In the genomic region with DNA sequence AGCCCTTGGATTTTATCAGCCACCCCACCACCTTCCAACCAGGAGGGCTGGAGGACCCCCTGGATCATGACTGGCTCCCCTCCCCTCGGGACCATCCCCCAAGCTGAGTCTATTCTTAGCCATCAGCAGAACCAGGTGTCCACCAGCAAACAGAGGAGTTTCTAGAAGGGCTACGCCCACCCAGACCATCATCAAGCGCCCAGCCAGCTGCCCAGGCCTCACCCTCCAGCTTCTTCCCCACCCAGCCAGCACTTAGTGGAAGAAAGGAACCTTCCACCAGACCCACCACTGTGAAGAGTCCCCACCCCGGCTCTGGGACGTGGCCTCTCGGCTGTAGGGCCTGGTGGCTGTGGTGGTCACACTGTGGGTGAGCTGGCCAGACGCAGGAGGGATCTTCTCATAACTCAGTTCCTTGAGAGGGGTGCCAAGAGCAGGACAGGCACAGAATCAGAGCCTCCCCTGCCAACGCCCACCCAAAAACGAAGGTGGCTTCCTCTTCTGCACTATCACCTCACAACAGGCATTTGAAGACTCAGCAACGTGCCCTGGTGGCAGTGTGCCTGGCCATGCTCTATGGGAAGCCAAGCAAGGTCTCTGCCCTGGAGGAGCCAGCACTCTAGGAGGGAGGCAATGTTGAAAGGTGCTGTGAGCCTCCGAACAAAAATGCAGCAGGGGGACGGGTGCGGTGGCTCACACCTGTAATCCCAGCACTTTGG, we compare ENCODE assay signal across 12 cellular contexts. TPM values are rescaled to one million over a fixed set of nuclear protein-coding genes. Genes with fewer than 3 reads are reported as not detected.
DNase-seq lines count a peak whose midpoint lies in the region; ATAC-seq, FAIRE-seq and TF ChIP-seq lines count a peak whose summit lies in the region.
"Had no signal": no experiment of that assay in that cellular context is flagged by ENCODE, and none has a peak within 500 bp of the region (broad histone marks: within the 10 kb centered on the region; RNA-seq: fewer than 3 reads in every experiment).

No MANE protein-coding gene starts in this region.

- H3K4me3 ChIP-seq in kidney (ENCODE audit: low read length in 2 of 2) (peak overlapping the region in 1 of 2 donors; percentile 25), skeletal muscle satellite cell (ENCODE audit: low read length) (no peak overlapping the region)

- peaks cover 31% of the 10 kb centered on the region for H3K4me1 Mint-ChIP-seq in activated T-helper 1 cell treated with anti-CD3 and anti-CD28 coated beads, Interleukin-12 subunit alpha, Interleukin-12 subunit beta, Interleukin-2, Interleukin-4 antibody, amounts not matched to agents 30 ng/mL and 10 ng/mL and 1 ng/mL, durations not matched to agents 14 hours and 24 hours and 36 hours (ENCODE audit: low read depth)
- H3K4me1 Mint-ChIP-seq in activated T-helper 17 cell treated with anti-CD3 and anti-CD28 coated beads, Interleukin-2, amount 50 U/mL, for 72 hours, result peaks cover 12% of the 10 kb centered on the region

- H3K4me2 ChIP-seq in skeletal muscle satellite cell (ENCODE audit: low read length), result peak overlapping the region; percentile 66

- peaks cover 2% of the 10 kb centered on the region for H3K27me3 Mint-ChIP-seq in activated T-helper 1 cell treated with anti-CD3 and anti-CD28 coated beads, Interleukin-12 subunit alpha, Interleukin-12 subunit beta, Interleukin-2, Interleukin-4 antibody, amounts not matched to agents 30 ng/mL and 10 ng/mL and 1 ng/mL, durations not matched to agents 14 hours and 24 hours and 36 hours (ENCODE audit: insufficient read depth)
- no peaks in the 10 kb centered on the region for H3K27me3 Mint-ChIP-seq in activated T-helper 17 cell treated with anti-CD3 and anti-CD28 coated beads, Interleukin-2, amount 50 U/mL, for 72 hours

- no peaks in the 10 kb centered on the region for H3K9me3 Mint-ChIP-seq in activated T-helper 1 cell treated with anti-CD3 and anti-CD28 coated beads, Interleukin-12 subunit alpha, Interleukin-12 subunit beta, Interleukin-2, Interleukin-4 antibody, amounts not matched to agents 30 ng/mL and 10 ng/mL and 1 ng/mL, durations not matched to agents 14 hours and 24 hours and 36 hours
- H3K9me3 Mint-ChIP-seq in activated T-helper 17 cell treated with anti-CD3 and anti-CD28 coated beads, Interleukin-2, amount 50 U/mL, for 72 hours, result no peaks in the 10 kb centered on the region
- H3K9me3 Mint-ChIP-seq: CD4-positive, alpha-beta memory T cell; naive thymus-derived CD8-positive, alpha-beta T cell had no signal

- no peaks in the 10 kb centered on the region for H3K36me3 ChIP-seq in kidney (ENCODE audit: control insufficient read depth in 1 of 2, insufficient read depth in 2 of 2, low read length in 2 of 2)
- peaks cover 8% of the 10 kb centered on the region for H3K36me3 ChIP-seq in skeletal muscle satellite cell (ENCODE audit: insufficient read depth, low read length)

- no peaks in the 10 kb centered on the region for H3K9me3 ChIP-seq in kidney (ENCODE audit: control insufficient read depth in 1 of 2, low read length in 2 of 2)
- H3K9me3 ChIP-seq in skeletal muscle satellite cell (replicated peaks; ENCODE audit: low read length), result no peaks in the 10 kb centered on the region

- no peak for ATAC-seq in activated T-helper 17 cell treated with anti-CD3 and anti-CD28 coated beads, Interleukin-2, amount 50 U/mL, for 72 hours (replicated peaks)

- peak overlapping the region; percentile 23 for H3K27ac Mint-ChIP-seq in activated T-helper 1 cell treated with anti-CD3 and anti-CD28 coated beads, Interleukin-12 subunit alpha, Interleukin-12 subunit beta, Interleukin-2, Interleukin-4 antibody, amounts not matched to agents 30 ng/mL and 10 ng/mL and 1 ng/mL, durations not matched to agents 14 hours and 24 hours and 36 hours
- no peak overlapping the region for H3K27ac Mint-ChIP-seq in activated T-helper 17 cell treated with anti-CD3 and anti-CD28 coated beads, Interleukin-2, amount 50 U/mL, for 72 hours

- H3K27ac ChIP-seq in kidney (ENCODE audit: low read depth in 2 of 2, low read length in 2 of 2), result peak overlapping the region; percentile 28 to 43
- H3K27ac ChIP-seq: VCaP had no signal

- H3K27me3 ChIP-seq in skeletal muscle satellite cell (ENCODE audit: control insufficient read depth, insufficient read depth, low read length), result no peaks in the 10 kb centered on the region

- in situ Hi-C loops in ACHN (cut with HindIII; ENCODE audit: low pct_ligation_motif_present, low pct_unique_long_range_greater_than_20kb, low sequenced_read_pairs), result no loop called here

- H3K4me3 Mint-ChIP-seq in activated T-helper 1 cell treated with anti-CD3 and anti-CD28 coated beads, Interleukin-12 subunit alpha, Interleukin-12 subunit beta, Interleukin-2, Interleukin-4 antibody, amounts not matched to agents 30 ng/mL and 10 ng/mL and 1 ng/mL, durations not matched to agents 14 hours and 24 hours and 36 hours, result no peak overlapping the region
- H3K4me3 Mint-ChIP-seq in activated T-helper 17 cell treated with anti-CD3 and anti-CD28 coated beads, Interleukin-2, amount 50 U/mL, for 72 hours, result no peak overlapping the region
- H3K4me3 Mint-ChIP-seq: CD4-positive, alpha-beta memory T cell had no signal

- H3K4me1 ChIP-seq in kidney (ENCODE audit: control insufficient read depth in 1 of 2, insufficient read depth in 1 of 2, low read depth in 1 of 2, low read length in 2 of 2) (peaks cover 21 to 30% of the 10 kb centered on the region in 2 donors), skeletal muscle satellite cell (ENCODE audit: control insufficient read depth, insufficient read depth, low read length) (peaks cover 75% of the 10 kb centered on the region)

- no peak for TF ChIP-seq POLR2A in GM12891 (IDR thresholded peaks at IDR 0.05; ENCODE audit: low read depth, low read length)

- DNase-seq in GM12891 (ENCODE audit: insufficient read length, low spot score), result no peak
- DNase-seq in activated T-helper 1 cell treated with anti-CD3 and anti-CD28 coated beads, Interleukin-12 subunit alpha, Interleukin-12 subunit beta, Interleukin-2, Interleukin-4 antibody, amounts not matched to agents 30 ng/mL and 10 ng/mL and 1 ng/mL, durations not matched to agents 14 hours and 24 hours and 36 hours (ENCODE audit: low spot score), result no peak
- DNase-seq in kidney, result no peak
- DNase-seq in ACHN, result no peak
- DNase-seq in posterior vena cava (ENCODE audit: low spot score), result no peak
- no peak for DNase-seq in SHP77 (lab: John Stamatoyannopoulos, UW)
- DNase-seq: activated T-cell treated with anti-CD3 and anti-CD28 coated beads, Interleukin-2, amount 50 U/mL, for 48 hours; CD4-positive, alpha-beta memory T cell had no signal

- no peaks in the 10 kb centered on the region for H3K36me3 Mint-ChIP-seq in activated T-helper 1 cell treated with anti-CD3 and anti-CD28 coated beads, Interleukin-12 subunit alpha, Interleukin-12 subunit beta, Interleukin-2, Interleukin-4 antibody, amounts not matched to agents 30 ng/mL and 10 ng/mL and 1 ng/mL, durations not matched to agents 14 hours and 24 hours and 36 hours (ENCODE audit: low read depth)
- no peaks in the 10 kb centered on the region for H3K36me3 Mint-ChIP-seq in activated T-helper 17 cell treated with anti-CD3 and anti-CD28 coated beads, Interleukin-2, amount 50 U/mL, for 72 hours (ENCODE audit: low read depth)
- H3K36me3 Mint-ChIP-seq: CD4-positive, alpha-beta memory T cell; naive thymus-derived CD8-positive, alpha-beta T cell had no signal

- FAIRE-seq in GM12891 (lab: Jason Lieb, UNC) (peak; percentile 23), kidney (lab: Jason Lieb, UNC) (no peak)

- H3K9ac ChIP-seq in kidney (ENCODE audit: low read length in 2 of 2), result peak overlapping the region in 1 of 2 donors; percentile 51
- H3K9ac ChIP-seq in skeletal muscle satellite cell (ENCODE audit: low read depth, low read length), result peak overlapping the region; percentile 61

- intact Hi-C loops in activated T-helper 1 cell treated with anti-CD3 and anti-CD28 coated beads, Interleukin-12 subunit alpha, Interleukin-12 subunit beta, Interleukin-2, Interleukin-4 antibody, amounts not matched to agents 30 ng/mL and 10 ng/mL and 1 ng/mL, durations not matched to agents 14 hours and 24 hours and 36 hours (cut with micrococcal nuclease), result loop anchor here (10.0 kb wide), 3 partner anchors 387 to 937 kb away; a partner anchor contains a TSS
- intact Hi-C loops in kidney (cut with DNase I) (no loop called here), posterior vena cava (cut with DNase I) (no loop called here)

- no peak for TF ChIP-seq CTCF in kidney (IDR thresholded peaks at IDR 0.05; ENCODE audit: borderline replicate concordance, extremely low read depth, insufficient read depth)

TF ChIP-seq in GM12891, 5 proteins besides CTCF, POLR2A, EP300 and RAD21:
- TF ChIP-seq SPI1 (IDR thresholded peaks at IDR 0.05; ENCODE audit: low read depth, low read length) (no peak), POU2F2 (IDR thresholded peaks at IDR 0.05; ENCODE audit: low read depth, low read length) (no peak), TAF1 (IDR thresholded peaks at IDR 0.05; ENCODE audit: low read depth, low read length) (no peak), PAX5 (IDR thresholded peaks at IDR 0.05; ENCODE audit: insufficient read depth, low read length, severe bottlenecking) (no peak), POLR2AphosphoS5 (IDR thresholded peaks at IDR 0.05; ENCODE audit: low read depth, low read length) (no peak)
TF ChIP-seq in GM12891: peak in this region for 0.

RNA-seq across cellular contexts. Expression of a gene that starts 19.0 kb away (rescaled TPM):
- polyA plus RNA-seq in GM12891 (2012; ENCODE audit: low read depth, missing spikeins), result 37.7 TPM
- 38.4 and 41.9 TPM in 2 replicates for total RNA-seq in activated T-helper 1 cell treated with anti-CD3 and anti-CD28 coated beads, Interleukin-12 subunit alpha, Interleukin-12 subunit beta, Interleukin-2, Interleukin-4 antibody, amounts not matched to agents 30 ng/mL and 10 ng/mL and 1 ng/mL, durations not matched to agents 14 hours and 24 hours and 36 hours
- 121 TPM for total RNA-seq in kidney
- polyA plus RNA-seq in kidney (ENCODE audit: insufficient read depth, low read depth, low replicate concordance), result 167 TPM
- total RNA-seq in skeletal muscle satellite cell (2012; rRNA removed), result 103 and 112 TPM in 2 replicates
- 100 to 1,000 TPM in 1 of 2 donors, 10 to 100 TPM in 1; 84.0 to 110 TPM for total RNA-seq in activated T-helper 17 cell treated with anti-CD3 and anti-CD28 coated beads, Interleukin-2, amount 50 U/mL, for 72 hours
- 10 to 100 TPM; 49.2 to 84.8 TPM for total RNA-seq in posterior vena cava
